ENCODE assay signal across 10 cellular contexts in the genomic region with DNA sequence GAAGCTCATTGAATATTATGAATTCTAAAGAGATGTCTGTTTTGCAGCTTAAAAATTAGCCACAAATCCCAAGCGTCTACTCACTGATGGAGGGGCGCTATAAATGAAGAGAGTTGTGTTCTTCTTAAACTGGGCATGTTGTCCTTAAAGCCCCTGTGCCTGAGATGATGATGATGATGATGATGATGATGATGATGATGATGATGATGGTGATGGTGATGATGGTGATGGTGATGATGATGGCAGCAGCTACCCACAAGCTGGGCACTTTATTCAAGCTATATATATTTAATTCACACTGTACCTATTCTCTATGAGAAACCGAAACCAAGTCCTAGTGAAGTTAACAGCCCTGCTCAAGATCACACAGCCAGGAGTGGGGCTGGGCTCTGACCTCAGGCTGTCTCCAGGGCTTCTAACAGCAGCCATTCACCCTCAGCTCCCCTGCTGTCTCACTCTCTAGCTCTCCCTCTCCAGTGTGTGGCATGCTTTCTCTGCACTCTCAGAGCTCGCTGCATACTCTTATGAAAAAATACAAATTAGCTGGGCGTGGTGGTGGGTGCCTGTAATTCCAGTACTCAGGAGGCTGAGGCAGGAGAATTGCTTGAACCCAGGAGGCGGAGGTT.
DNase-seq lines count a peak whose midpoint lies in the region; ATAC-seq and TF ChIP-seq lines count a peak whose summit lies in the region.
"Had no signal": no experiment of that assay in that cellular context is flagged by ENCODE, and none has a peak within 500 bp of the region (broad histone marks: within the 10 kb centered on the region; RNA-seq: fewer than 3 reads in every experiment).

No MANE protein-coding gene starts in this region.

- no peak overlapping the region for H3K4me3 Mint-ChIP-seq in CD4-positive, CD25-positive, alpha-beta regulatory T cell

- peak overlapping the region; percentile 35 for H3K4me2 ChIP-seq in OCI-LY3 (ENCODE audit: low read length)

- H3K9ac ChIP-seq in OCI-LY3 (ENCODE audit: low read length), result no peak overlapping the region
- H3K9ac ChIP-seq in colonic mucosa (ENCODE audit: low read depth in 2 of 2, low read length in 2 of 2), result no peak overlapping the region

- no peaks in the 10 kb centered on the region for H4K20me1 ChIP-seq in OCI-LY3 (ENCODE audit: insufficient read depth, low read length)

- H3K27ac ChIP-seq in CD4-positive, CD25-positive, alpha-beta regulatory T cell (ENCODE audit: insufficient read depth, low read length, poor library complexity, severe bottlenecking), result no peak overlapping the region
- H3K27ac ChIP-seq in OCI-LY3 (ENCODE audit: low read length), result no peak overlapping the region
- H3K27ac ChIP-seq in colonic mucosa, result no peak overlapping the region
- H3K27ac ChIP-seq: adrenal gland had no signal

- H3K4me1 Mint-ChIP-seq in CD4-positive, CD25-positive, alpha-beta regulatory T cell, result peaks cover 0 to 14% (median 7%) of the 10 kb centered on the region in 4 donors

- no peaks in the 10 kb centered on the region for H3K79me2 ChIP-seq in OCI-LY3 (ENCODE audit: low read length)

- ATAC-seq in CD4-positive, CD25-positive, alpha-beta regulatory T cell (ENCODE audit: low read depth in 2 of 2), result peak; percentile 34 to 46
- no peak for ATAC-seq in HG02678 (IDR thresholded peaks at IDR 0.05; ENCODE audit: unreplicated experiment)

- no peak overlapping the region for H3K4me3 ChIP-seq in CD4-positive, CD25-positive, alpha-beta regulatory T cell (ENCODE audit: low read depth, low read length)
- H3K4me3 ChIP-seq in OCI-LY3 (ENCODE audit: low read length) (no peak overlapping the region), colonic mucosa (no peak overlapping the region)
- H3K4me3 ChIP-seq: adrenal gland had no signal

- intact Hi-C loops in colonic mucosa (cut with DNase I), result no loop called here

- no peaks in the 10 kb centered on the region for H3K36me3 Mint-ChIP-seq in CD4-positive, CD25-positive, alpha-beta regulatory T cell

- DNase-seq in CD4-positive, CD25-positive, alpha-beta regulatory T cell, result peak in 1 of 3 donors; percentile 10
- DNase-seq in EL (peak; percentile 7), kidney tubule cell (ENCODE audit: low spot score) (peak; percentile 28), HCEC 1CT (no peak), colonic mucosa (no peak), activated T-cell treated with anti-CD3 and anti-CD28 coated beads for 4 hours (no peak)
- DNase-seq: adrenal gland, NCI-H1694 had no signal

- peaks cover 4% of the 10 kb centered on the region for H3K27me3 Mint-ChIP-seq in CD4-positive, CD25-positive, alpha-beta regulatory T cell

- H3K27me3 ChIP-seq in CD4-positive, CD25-positive, alpha-beta regulatory T cell (ENCODE audit: control insufficient read depth, insufficient read depth, low read length), result no peaks in the 10 kb centered on the region
- H3K27me3 ChIP-seq in OCI-LY3 (ENCODE audit: low read depth, low read length) (peaks cover 8% of the 10 kb centered on the region), colonic mucosa (no peaks in the 10 kb centered on the region)
- H3K27me3 ChIP-seq: adrenal gland had no signal

- H2AFZ ChIP-seq in OCI-LY3 (ENCODE audit: low read depth, low read length), result no peak overlapping the region

- H3K36me3 ChIP-seq in CD4-positive, CD25-positive, alpha-beta regulatory T cell (ENCODE audit: control insufficient read depth, insufficient read depth, low read length), result no peaks in the 10 kb centered on the region
- H3K36me3 ChIP-seq in OCI-LY3 (replicated peaks; ENCODE audit: low read depth, low read length) (no peaks in the 10 kb centered on the region), colonic mucosa (no peaks in the 10 kb centered on the region)
- H3K36me3 ChIP-seq: adrenal gland had no signal

- TF ChIP-seq CTCF in OCI-LY3 (IDR thresholded peaks at IDR 0.05; ENCODE audit: low read depth, low read length) (no peak), colonic mucosa (IDR thresholded peaks at IDR 0.05) (no peak)

- H3K9me3 ChIP-seq in CD4-positive, CD25-positive, alpha-beta regulatory T cell (ENCODE audit: control insufficient read depth in 2 of 2, low read length in 2 of 2), result no peaks in the 10 kb centered on the region
- H3K9me3 ChIP-seq in OCI-LY3 (ENCODE audit: insufficient read depth, low read length), result no peaks in the 10 kb centered on the region
- no peaks in the 10 kb centered on the region for H3K9me3 ChIP-seq in colonic mucosa
- H3K9me3 ChIP-seq: adrenal gland had no signal

- H3K27ac Mint-ChIP-seq in CD4-positive, CD25-positive, alpha-beta regulatory T cell, result peak overlapping the region in 2 of 3 donors; percentile 52 to 69

- peaks cover 0 to 2% (median 0%) of the 10 kb centered on the region in 7 donors for H3K9me3 Mint-ChIP-seq in CD4-positive, CD25-positive, alpha-beta regulatory T cell

- no peaks in the 10 kb centered on the region for H3K4me1 ChIP-seq in CD4-positive, CD25-positive, alpha-beta regulatory T cell (ENCODE audit: control insufficient read depth, insufficient read depth, low read length, poor library complexity, severe bottlenecking)
- H3K4me1 ChIP-seq in OCI-LY3 (ENCODE audit: low read length) (no peaks in the 10 kb centered on the region), colonic mucosa (no peaks in the 10 kb centered on the region)
- H3K4me1 ChIP-seq: adrenal gland had no signal

Comparison
In these comparisons a context has a peak if more than half of its experiments do, and no peak if none do; other contexts are left out.
1. DNase-seq: peak in EL (single experiment) and kidney tubule cell (single experiment); none in HCEC 1CT (single experiment), colonic mucosa (single experiment) and activated T-cell treated with anti-CD3 and anti-CD28 coated beads for 4 hours (single experiment).